In the genomic region with DNA sequence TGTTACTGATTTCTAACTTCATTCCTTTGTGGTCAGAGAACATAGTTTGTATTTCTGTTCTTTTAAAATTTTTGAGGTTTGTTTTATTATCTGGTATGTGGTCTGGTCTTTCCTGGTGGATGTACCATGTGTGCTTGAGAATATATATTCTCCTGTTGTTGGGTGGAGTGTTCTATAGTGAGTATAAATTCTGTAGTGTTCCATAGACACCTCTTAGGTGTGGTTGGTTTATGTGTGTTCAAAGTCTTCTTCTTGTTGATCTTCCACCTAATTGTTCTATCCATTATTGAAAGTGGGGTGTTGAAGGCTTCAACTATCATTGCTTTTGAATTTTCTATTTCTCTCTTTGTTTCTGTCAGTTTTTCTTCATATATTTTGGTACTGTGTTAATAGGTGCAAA, we compare ENCODE assay signal across 20 cellular contexts. TPM values are rescaled to one million over a fixed set of nuclear protein-coding genes. Genes with fewer than 3 reads are reported as not detected.
DNase-seq lines count a peak whose midpoint lies in the region; ATAC-seq and TF ChIP-seq lines count a peak whose summit lies in the region.
"Had no signal": no experiment of that assay in that cellular context is flagged by ENCODE, and none has a peak within 500 bp of the region (broad histone marks: within the 10 kb centered on the region; RNA-seq: fewer than 3 reads in every experiment).

No MANE protein-coding gene starts in this region.

- CTCF ChIA-PET in CD4-positive, alpha-beta T cell (lab: Charles Lee), result interaction anchor here (0.7 kb wide), 1 partner anchor 24 kb away, joined by 3 read pairs; no protein-coding TSS in a partner anchor

- peaks cover 24% of the 10 kb centered on the region for H3K36me3 ChIP-seq in endodermal cell (ENCODE audit: control insufficient read depth, insufficient read depth, low read length)
- H3K36me3 ChIP-seq in mucosa of descending colon (ENCODE audit: low read depth), result no peaks in the 10 kb centered on the region
- H3K36me3 ChIP-seq: SJCRH30 had no signal

- H3K4me3 ChIP-seq in AG10803 (ENCODE audit: low read length) (no peak overlapping the region), endodermal cell (ENCODE audit: low read length) (peak overlapping the region; percentile 53), mucosa of descending colon (no peak overlapping the region)
- H3K4me3 ChIP-seq: SJCRH30 had no signal

- H3K9me3 Mint-ChIP-seq in CD4-positive, alpha-beta T cell, result peaks cover 4% of the 10 kb centered on the region
- H3K9me3 Mint-ChIP-seq in endodermal cell, result peaks cover 16% of the 10 kb centered on the region

- POLR2A ChIA-PET in CD4-positive, alpha-beta T cell (lab: Charles Lee), result no interaction called here

- no peaks in the 10 kb centered on the region for H3K9me3 ChIP-seq in CD4-positive, alpha-beta T cell (ENCODE audit: control insufficient read depth, low read length)
- H3K9me3 ChIP-seq in endodermal cell (ENCODE audit: control insufficient read depth, low read length), result peaks cover 39% of the 10 kb centered on the region
- H3K9me3 ChIP-seq in mucosa of descending colon, result no peaks in the 10 kb centered on the region
- H3K9me3 ChIP-seq: SJCRH30 had no signal

- TF ChIP-seq CTCF in AG10803 (conservative IDR thresholded peaks at IDR 0.05; ENCODE audit: low read length), result no peak
- no peak for TF ChIP-seq CTCF in CD4-positive, alpha-beta T cell (IDR thresholded peaks at IDR 0.05)
- TF ChIP-seq CTCF in endodermal cell (conservative IDR thresholded peaks at IDR 0.05), result no peak
- no peak for TF ChIP-seq CTCF in mucosa of descending colon (IDR thresholded peaks at IDR 0.05)

- ATAC-seq in CD4-positive, alpha-beta T cell (ENCODE audit: poor library complexity), result no peak
- ATAC-seq in mucosa of descending colon (peak; percentile 78), GM21737 (IDR thresholded peaks at IDR 0.05; ENCODE audit: unreplicated experiment) (no peak)
- ATAC-seq: CD8-positive, alpha-beta T cell; Panc1 had no signal

- DNase-seq in AG10803 (ENCODE audit: low read depth) (peak; percentile 7), endodermal cell (no peak), mucosa of descending colon (no peak), GM03348 (ENCODE audit: low spot score) (no peak), DMS153 (lab: John Stamatoyannopoulos, UW) (no peak)
- no peak for DNase-seq in CD4-positive, alpha-beta T cell
- DNase-seq: Calu3; CD8-positive, alpha-beta T cell; GDM1; KG1; NCI-H1092 treated with DMSO at 0.1 percent for 48 hours; NCI-H146; NCI-H2029; NCI-H226; NCI-H524; NCI-H774; NK-92 treated with Interleukin-12 subunit alpha and Interleukin-12 subunit beta, amount 100 ng/mL, for 24 hours; SJCRH30 had no signal

- no peak overlapping the region for H3K9ac ChIP-seq in endodermal cell (ENCODE audit: extremely low read depth, low read length, poor library complexity, severe bottlenecking)

- peak overlapping the region; percentile 11 for H3K27ac Mint-ChIP-seq in CD4-positive, alpha-beta T cell
- H3K27ac Mint-ChIP-seq in endodermal cell, result peak overlapping the region; percentile 2
- H3K27ac Mint-ChIP-seq: CD8-positive, alpha-beta T cell had no signal

- H3K4me1 Mint-ChIP-seq in CD4-positive, alpha-beta T cell (ENCODE audit: low read depth), result peaks cover 85% of the 10 kb centered on the region
- peaks cover 17% of the 10 kb centered on the region for H3K4me1 Mint-ChIP-seq in endodermal cell

- H3K27ac ChIP-seq in CD4-positive, alpha-beta T cell (ENCODE audit: low read depth, low read length), result no peak overlapping the region
- no peak overlapping the region for H3K27ac ChIP-seq in endodermal cell (ENCODE audit: low read depth, low read length)
- H3K27ac ChIP-seq: SJCRH30 had no signal

- H3K27me3 Mint-ChIP-seq in CD4-positive, alpha-beta T cell, result no peaks in the 10 kb centered on the region
- no peaks in the 10 kb centered on the region for H3K27me3 Mint-ChIP-seq in endodermal cell (ENCODE audit: insufficient read depth)

- H3K4me3 Mint-ChIP-seq in CD4-positive, alpha-beta T cell, result no peak overlapping the region
- no peak overlapping the region for H3K4me3 Mint-ChIP-seq in endodermal cell
- H3K4me3 Mint-ChIP-seq: CD8-positive, alpha-beta T cell had no signal

- intact Hi-C loops in CD4-positive, alpha-beta T cell (cut with DNase I, micrococcal nuclease), result no loop called here
- intact Hi-C loops in mucosa of descending colon (cut with DNase I, micrococcal nuclease), result no loop called here

- H3K27me3 ChIP-seq in CD4-positive, alpha-beta T cell (ENCODE audit: control insufficient read depth, insufficient read depth, low read length), result no peaks in the 10 kb centered on the region
- H3K27me3 ChIP-seq in endodermal cell (ENCODE audit: control insufficient read depth, insufficient read depth, low read length, poor library complexity, severe bottlenecking), result no peaks in the 10 kb centered on the region
- H3K27me3 ChIP-seq: SJCRH30 had no signal

- peaks cover 58% of the 10 kb centered on the region for H3K36me3 Mint-ChIP-seq in CD4-positive, alpha-beta T cell (ENCODE audit: low read depth)
- H3K36me3 Mint-ChIP-seq in endodermal cell (ENCODE audit: low read depth), result peaks cover 34% of the 10 kb centered on the region

- H3K4me1 ChIP-seq in endodermal cell (ENCODE audit: control insufficient read depth, insufficient read depth, low read length), result peaks cover under 1% of the 10 kb centered on the region
- H3K4me1 ChIP-seq in mucosa of descending colon (ENCODE audit: low read depth), result peaks cover 4% of the 10 kb centered on the region
- H3K4me1 ChIP-seq: SJCRH30 had no signal

RNA-seq across cellular contexts. Expression of a gene that starts 20.1 kb away (rescaled TPM):
- 10 to 100 TPM; 44.3 to 46.2 TPM for total RNA-seq in CD4-positive, alpha-beta T cell
- total RNA-seq in endodermal cell (10 to 100 TPM; 40.7 to 41.4 TPM), mucosa of descending colon (10 to 100 TPM; 56.5 to 63.9 (median 63.3) TPM)
- 17.7 TPM for polyA plus RNA-seq in endodermal cell (2013, experiment 1 of 2)
- polyA plus RNA-seq in endodermal cell (2013, experiment 2 of 2), result 18.3 TPM
